ENCODE assay signal across 8 cellular contexts in genomic region chr10:50625663-50626062, GRCh38. TPM values are rescaled to one million over a fixed set of nuclear protein-coding genes. Genes with fewer than 3 reads are reported as not detected.
DNase-seq lines count a peak whose midpoint lies in the region; ATAC-seq and TF ChIP-seq lines count a peak whose summit lies in the region.

No MANE protein-coding gene starts in this region.

- H3K36me3 Mint-ChIP-seq in WTC11 (no peaks in the 10 kb centered on the region), glutamatergic neuron (ENCODE audit: unreplicated experiment) (no peaks in the 10 kb centered on the region)

- intact Hi-C loops in heart left ventricle (cut with DNase I) (loop anchor here in 9 of 10 donors (2.0 to 10.0 kb wide), 13 partner anchors 69 to 341 kb away; no protein-coding TSS in a partner anchor), cardiac septum (cut with DNase I) (loop anchor here (2.0 kb wide), 1 partner anchor 301 kb away; no protein-coding TSS in a partner anchor)

- H3K9me3 Mint-ChIP-seq in WTC11 (peaks cover 3% of the 10 kb centered on the region; the same call in 1 of the 2 replicates), glutamatergic neuron (ENCODE audit: unreplicated experiment) (peaks cover 25% of the 10 kb centered on the region)

- no peak for TF ChIP-seq CTCF in heart left ventricle (IDR thresholded peaks at IDR 0.05)
- no peak for TF ChIP-seq CTCF in WTC11 (IDR thresholded peaks at IDR 0.05)
- no peak for TF ChIP-seq CTCF in glutamatergic neuron (IDR thresholded peaks at IDR 0.05; ENCODE audit: partially characterized antibody, unreplicated experiment)

- POLR2A ChIA-PET in WTC11 (lab: Charles Lee) = no interaction called here

- H3K4me3 ChIP-seq in heart left ventricle = peak overlapping the region; percentile 68 to 98 (median 92)
- peak overlapping the region; percentile 83 for H3K4me3 ChIP-seq in skeletal muscle cell (ENCODE audit: low read depth, low read length)

- 2 to 6% (median 5%) methylated on average over 6 of the region's 6 CpGs for WGBS in heart left ventricle, 4 donors

- DNase-seq in heart left ventricle (no peak), cardiac septum (ENCODE audit: low spot score) (no peak), WTC11 (ENCODE audit: low spot score) (no peak), glutamatergic neuron (no peak), skeletal muscle cell (ENCODE audit: low read depth) (no peak), GF-D8 (lab: John Stamatoyannopoulos, UW) (no peak), NCI-H2029 treated with DMSO at 0.1 percent for 48 hours (lab: John Stamatoyannopoulos, UW) (no peak)
- no peak for DNase-seq in activated effector memory CD4-positive, alpha-beta T cell treated with Interleukin-2 at 50 U/mL for 16 hours

- no peaks in the 10 kb centered on the region for H3K27me3 Mint-ChIP-seq in WTC11 (ENCODE audit: low read depth)
- H3K27me3 Mint-ChIP-seq in glutamatergic neuron (ENCODE audit: unreplicated experiment) = peaks cover 19% of the 10 kb centered on the region

- ATAC-seq in heart left ventricle (no peak), WTC11 (peak; percentile 3)

- peaks cover 70% of the 10 kb centered on the region for H3K4me1 Mint-ChIP-seq in WTC11
- H3K4me1 Mint-ChIP-seq in glutamatergic neuron (ENCODE audit: low read depth, unreplicated experiment) = peaks cover 6% of the 10 kb centered on the region

- CTCF ChIA-PET in WTC11 (lab: Charles Lee) = no interaction called here

- no peak for TF ChIP-seq POLR2A in heart left ventricle (IDR thresholded peaks at IDR 0.05)

- peaks cover 0 to 23% (median 14%) of the 10 kb centered on the region in 12 donors for H3K4me1 ChIP-seq in heart left ventricle

- no peaks in the 10 kb centered on the region for H3K9me3 ChIP-seq in heart left ventricle

- H3K27ac Mint-ChIP-seq in WTC11 (peak overlapping the region; percentile 100), glutamatergic neuron (ENCODE audit: unreplicated experiment) (peak overlapping the region; percentile 98)

- peak overlapping the region; percentile 86 for H3K4me3 Mint-ChIP-seq in WTC11
- H3K4me3 Mint-ChIP-seq in glutamatergic neuron (ENCODE audit: unreplicated experiment) = peak overlapping the region; percentile 95

- H3K36me3 ChIP-seq in heart left ventricle = peaks cover 0 to 12% (median 3%) of the 10 kb centered on the region in 9 donors

- H3K27me3 ChIP-seq in heart left ventricle = no peaks in the 10 kb centered on the region

- peak overlapping the region; percentile 96 to 99 (median 99) for H3K27ac ChIP-seq in heart left ventricle

TF ChIP-seq in WTC11, 78 proteins besides CTCF, POLR2A, EP300 and RAD21:
- no peak for TF ChIP-seq ELF4 (CRISPR knock-in tag; IDR thresholded peaks at IDR 0.05; ENCODE audit: low read depth)
- no peak for TF ChIP-seq SMAD3 (CRISPR knock-in tag; IDR thresholded peaks at IDR 0.05; ENCODE audit: borderline replicate concordance)
- TF ChIP-seq PRRX2 (CRISPR knock-in tag; IDR thresholded peaks at IDR 0.05) = no peak
- no peak for TF ChIP-seq NR1H2 (CRISPR knock-in tag; IDR thresholded peaks at IDR 0.05)
- TF ChIP-seq ESRRA (CRISPR knock-in tag; IDR thresholded peaks at IDR 0.05; ENCODE audit: borderline replicate concordance) = no peak
- no peak for TF ChIP-seq TCF7 (CRISPR knock-in tag; IDR thresholded peaks at IDR 0.05; ENCODE audit: low read depth)
- TF ChIP-seq ETV6 (CRISPR knock-in tag; IDR thresholded peaks at IDR 0.05) = no peak
- no peak for TF ChIP-seq E2F1 (CRISPR knock-in tag; IDR thresholded peaks at IDR 0.05)
- TF ChIP-seq ZNF232 (CRISPR knock-in tag; IDR thresholded peaks at IDR 0.05) = no peak
- TF ChIP-seq ARID4B (CRISPR knock-in tag; IDR thresholded peaks at IDR 0.05; ENCODE audit: borderline replicate concordance) = no peak
- TF ChIP-seq E2F5 (CRISPR knock-in tag; IDR thresholded peaks at IDR 0.05) = no peak
- no peak for TF ChIP-seq SMAD4 (CRISPR knock-in tag; IDR thresholded peaks at IDR 0.05)
- TF ChIP-seq SP1 (CRISPR knock-in tag; conservative IDR thresholded peaks at IDR 0.05) = no peak
- TF ChIP-seq NFATC4 (CRISPR knock-in tag; IDR thresholded peaks at IDR 0.05) = no peak
- TF ChIP-seq NR3C1 (CRISPR knock-in tag; conservative IDR thresholded peaks at IDR 0.05; ENCODE audit: low read depth) = no peak
- no peak for TF ChIP-seq USF2 (CRISPR knock-in tag; IDR thresholded peaks at IDR 0.05)
- TF ChIP-seq TP53 (CRISPR knock-in tag; IDR thresholded peaks at IDR 0.05) = no peak
- TF ChIP-seq ZNF423 (CRISPR knock-in tag; IDR thresholded peaks at IDR 0.05) = no peak

RNA-seq across cellular contexts. Expression of gene SGMS1, which starts 1.9 kb away (rescaled TPM):
- total RNA-seq in heart left ventricle (10 to 100 TPM; 15.9 to 40.6 (median 19.6) TPM), cardiac septum (24.3 TPM), WTC11 (2021) (12.4 to 14.0 TPM (median 13.2 TPM) in 3 replicates), glutamatergic neuron (ENCODE audit: unreplicated experiment) (24.1 TPM)
- 10 to 100 TPM in 1 of 2 donors, 1 to 10 TPM in 1; 6.9 to 29.1 TPM for polyA plus RNA-seq in heart left ventricle
